Comparison of ENCODE assay signal across 2 cellular contexts in the genomic region with DNA sequence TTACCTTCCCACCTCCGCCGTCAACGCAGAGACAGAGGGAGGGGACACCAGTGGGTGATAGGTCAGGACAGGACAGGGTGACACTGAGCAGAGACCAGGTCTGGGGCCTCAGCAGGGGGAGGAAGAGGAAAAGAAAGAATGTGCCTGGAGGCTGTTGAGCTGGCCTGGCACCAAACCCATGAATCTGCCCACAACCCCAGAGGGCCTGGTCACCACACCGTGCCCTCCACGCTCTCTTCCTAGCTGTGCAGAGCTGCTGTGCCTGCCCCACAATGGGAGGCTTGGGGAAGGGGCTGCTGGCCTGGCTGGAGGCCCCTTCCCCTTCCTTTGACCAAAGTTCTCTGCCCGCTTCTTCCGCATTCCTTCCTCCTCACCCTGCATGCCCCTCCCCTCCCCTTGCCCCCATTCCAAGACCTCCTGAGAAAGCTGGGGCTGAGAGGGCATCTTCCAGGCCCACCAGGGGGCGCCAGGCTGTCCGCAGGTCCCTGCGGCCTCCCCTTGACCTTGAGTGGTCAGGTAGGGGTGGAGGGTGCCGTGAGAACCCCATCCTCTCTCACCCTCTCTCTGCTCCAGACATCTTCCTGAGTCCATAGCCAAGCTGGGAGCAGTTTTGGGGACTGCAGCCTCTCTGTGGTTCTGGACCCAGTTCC.
TF ChIP-seq lines count a peak whose summit lies in the region.

No MANE protein-coding gene starts in this region.

TF ChIP-seq in SK-N-SH, 30 proteins besides CTCF, POLR2A, EP300 and RAD21:
- TF ChIP-seq TEAD4 (IDR thresholded peaks at IDR 0.05; ENCODE audit: borderline replicate concordance, insufficient read depth) (no peak), FOSL2 (IDR thresholded peaks at IDR 0.05; ENCODE audit: borderline replicate concordance, low read depth) (no peak), SMC3 (IDR thresholded peaks at IDR 0.05; ENCODE audit: low read depth, low read length) (0 out of 2 replicates have a peak, but pooled peaks have one; percentile 21), MEF2A (IDR thresholded peaks at IDR 0.05; ENCODE audit: borderline replicate concordance, low read depth) (no peak)

TF ChIP-seq in SK-N-SH treated with all-trans-retinoic acid at 6 μM for 48 hours, 23 proteins besides CTCF, POLR2A, EP300 and RAD21:
- TF ChIP-seq RARB (CRISPR knock-in tag; IDR thresholded peaks at IDR 0.05) = no peak
- no peak for TF ChIP-seq POU6F1 (CRISPR knock-in tag; IDR thresholded peaks at IDR 0.05; ENCODE audit: borderline replicate concordance, low read depth)
- no peak for TF ChIP-seq ZFP30 (CRISPR knock-in tag; IDR thresholded peaks at IDR 0.05)
- no peak for TF ChIP-seq ESRRG (CRISPR knock-in tag; IDR thresholded peaks at IDR 0.05)
- TF ChIP-seq, protein P1, sequence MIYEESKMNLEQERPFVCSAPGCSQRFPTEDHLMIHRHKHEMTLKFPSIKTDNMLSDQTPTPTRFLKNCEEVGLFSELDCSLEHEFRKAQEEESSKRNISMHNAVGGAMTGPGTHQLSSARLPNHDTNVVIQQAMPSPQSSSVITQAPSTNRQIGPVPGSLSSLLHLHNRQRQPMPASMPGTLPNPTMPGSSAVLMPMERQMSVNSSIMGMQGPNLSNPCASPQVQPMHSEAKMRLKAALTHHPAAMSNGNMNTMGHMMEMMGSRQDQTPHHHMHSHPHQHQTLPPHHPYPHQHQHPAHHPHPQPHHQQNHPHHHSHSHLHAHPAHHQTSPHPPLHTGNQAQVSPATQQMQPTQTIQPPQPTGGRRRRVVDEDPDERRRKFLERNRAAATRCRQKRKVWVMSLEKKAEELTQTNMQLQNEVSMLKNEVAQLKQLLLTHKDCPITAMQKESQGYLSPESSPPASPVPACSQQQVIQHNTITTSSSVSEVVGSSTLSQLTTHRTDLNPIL (CRISPR knock-in tag; IDR thresholded peaks at IDR 0.05; ENCODE audit: low read depth) = no peak
- no peak for TF ChIP-seq BACH2 (CRISPR knock-in tag; IDR thresholded peaks at IDR 0.05; ENCODE audit: borderline replicate concordance)
- no peak for TF ChIP-seq CSDC2 (CRISPR knock-in tag; IDR thresholded peaks at IDR 0.05)
- TF ChIP-seq PPARA (CRISPR knock-in tag; IDR thresholded peaks at IDR 0.05; ENCODE audit: borderline replicate concordance) = no peak
